25 cellular contexts compared by ENCODE assay signal in the genomic region with DNA sequence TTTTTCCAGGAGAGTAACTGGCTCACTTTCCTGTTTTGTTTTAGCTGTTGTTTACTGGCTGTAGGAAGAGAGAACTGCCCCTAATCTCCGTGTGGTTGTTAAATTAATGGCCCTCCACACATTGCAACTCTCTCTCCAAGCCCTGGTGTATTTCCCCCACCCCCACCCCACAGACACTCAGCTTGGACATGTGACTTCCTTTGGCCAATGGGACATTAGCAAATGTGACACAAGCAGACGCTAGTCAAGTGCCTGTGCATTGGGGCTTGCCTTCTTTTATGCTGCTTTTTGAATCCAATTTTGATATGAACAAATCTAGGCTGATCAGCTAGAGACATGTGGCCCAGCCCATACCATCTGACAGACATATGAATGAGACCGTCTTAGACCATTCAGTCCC.
"Had no signal": no experiment of that assay in that cellular context is flagged by ENCODE, and none has a peak within 500 bp of the region (broad histone marks: within the 10 kb centered on the region; RNA-seq: fewer than 3 reads in every experiment).

No MANE protein-coding gene starts in this region.

- ATAC-seq: activated CD4-positive, CD25-positive, alpha-beta regulatory T cell treated with anti-CD3 and anti-CD28 coated beads, Interleukin-2, amount 50 U/mL, for 24 hours; activated CD8-positive, alpha-beta memory T cell treated with anti-CD3 and anti-CD28 coated beads, Interleukin-2, amount 10 ng/mL, durations not matched to agents 7 days and 5 days; activated CD8-positive, alpha-beta T cell treated with anti-CD3 and anti-CD28 coated beads, Interleukin-2, amount 10 ng/mL, durations not matched to agents 7 days and 5 days; effector memory CD8-positive, alpha-beta T cell; gastroesophageal sphincter had no signal

- H3K27me3 ChIP-seq: ascending aorta, brain microvascular endothelial cell, esophagus squamous epithelium, gastroesophageal sphincter had no signal

- H3K27ac ChIP-seq: ascending aorta, brain microvascular endothelial cell, coronary artery, dorsolateral prefrontal cortex, epithelial cell of prostate, esophagus squamous epithelium, gastroesophageal sphincter had no signal

- H3K9me3 ChIP-seq: ascending aorta, esophagus squamous epithelium, gastroesophageal sphincter had no signal

- H3K4me1 ChIP-seq: ascending aorta, esophagus squamous epithelium, gastroesophageal sphincter had no signal

- DNase-seq: activated B cell treated with CpG ODN at 0.5 μM for 24 hours; activated CD4-positive, alpha-beta memory T cell treated with anti-CD3 and anti-CD28 coated beads for 36 hours; activated CD4-positive, alpha-beta T cell treated with anti-CD3 and anti-CD28 coated beads, Interleukin-2, amount 10 ng/mL, durations not matched to agents 24 days and 14 days; activated CD8-positive, alpha-beta memory T cell treated with anti-CD3 and anti-CD28 coated beads, Interleukin-2, amount 10 ng/mL, durations not matched to agents 7 days and 5 days; activated CD8-positive, alpha-beta memory T cell treated with anti-CD3 and anti-CD28 coated beads, Interleukin-2, amount 50 U/mL, for 4 hours; activated CD8-positive, alpha-beta T cell treated with anti-CD3 and anti-CD28 coated beads, Interleukin-2, amount 10 ng/mL, durations not matched to agents 7 days and 5 days; activated effector memory CD4-positive, alpha-beta T cell treated with anti-CD3 and anti-CD28 coated beads, Interleukin-2, amount 50 U/mL, for 16 hours; activated naive CD4-positive, alpha-beta T cell treated with anti-CD3 and anti-CD28 coated beads for 36 hours; activated naive CD8-positive, alpha-beta T cell treated with anti-CD3 and anti-CD28 coated beads for 36 hours; activated T-cell treated with anti-CD3 and anti-CD28 coated beads, Interleukin-2, amount 50 U/mL, for 1 hour; activated T-cell treated with anti-CD3 and anti-CD28 coated beads, Interleukin-2, amount 50 U/mL, for 48 hours; brain microvascular endothelial cell; dorsolateral prefrontal cortex; effector memory CD8-positive, alpha-beta T cell; esophagus squamous epithelium; foreskin melanocyte; hypothalamus; T-helper 2 cell had no signal

- H3K36me3 ChIP-seq: ascending aorta, brain microvascular endothelial cell, esophagus squamous epithelium, gastroesophageal sphincter had no signal

- FAIRE-seq: bronchial epithelial cell, endometrium had no signal

- H3K4me3 ChIP-seq: ascending aorta, coronary artery, dorsolateral prefrontal cortex, esophagus squamous epithelium, gastroesophageal sphincter had no signal
